1 cellular context compared by ENCODE assay signal in the genomic region with DNA sequence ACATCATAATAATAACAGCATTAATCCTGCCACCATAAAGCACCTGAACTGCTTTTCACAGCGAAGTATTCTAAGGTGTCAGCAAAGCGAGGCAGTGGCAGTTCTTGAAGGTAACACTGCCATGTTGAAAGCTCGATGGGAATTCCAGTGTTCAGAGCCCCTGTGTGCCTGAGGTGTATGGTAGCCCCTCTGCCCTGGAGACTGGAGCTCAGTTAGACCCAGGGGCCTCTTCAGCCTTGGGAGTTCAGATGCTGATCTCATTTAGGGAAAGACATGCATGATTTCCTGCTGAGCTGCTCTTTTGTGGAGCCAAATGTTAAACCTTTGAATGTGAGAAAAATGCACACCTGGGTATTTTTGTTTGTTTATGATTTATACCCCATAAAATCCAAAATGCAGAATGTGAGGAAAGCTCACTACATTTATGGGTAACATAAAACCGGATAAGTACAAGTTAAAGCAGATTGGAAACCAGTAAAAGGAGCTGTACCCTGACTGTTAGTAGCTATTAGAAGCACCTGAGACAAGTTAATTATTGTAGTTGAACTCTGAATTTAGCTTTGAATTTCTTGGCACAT.
TF ChIP-seq lines count a peak whose summit lies in the region.

No MANE protein-coding gene starts in this region.

TF ChIP-seq in GM23338, 12 proteins besides CTCF, POLR2A, EP300 and RAD21 (continued from another document):
- TF ChIP-seq, protein P1, sequence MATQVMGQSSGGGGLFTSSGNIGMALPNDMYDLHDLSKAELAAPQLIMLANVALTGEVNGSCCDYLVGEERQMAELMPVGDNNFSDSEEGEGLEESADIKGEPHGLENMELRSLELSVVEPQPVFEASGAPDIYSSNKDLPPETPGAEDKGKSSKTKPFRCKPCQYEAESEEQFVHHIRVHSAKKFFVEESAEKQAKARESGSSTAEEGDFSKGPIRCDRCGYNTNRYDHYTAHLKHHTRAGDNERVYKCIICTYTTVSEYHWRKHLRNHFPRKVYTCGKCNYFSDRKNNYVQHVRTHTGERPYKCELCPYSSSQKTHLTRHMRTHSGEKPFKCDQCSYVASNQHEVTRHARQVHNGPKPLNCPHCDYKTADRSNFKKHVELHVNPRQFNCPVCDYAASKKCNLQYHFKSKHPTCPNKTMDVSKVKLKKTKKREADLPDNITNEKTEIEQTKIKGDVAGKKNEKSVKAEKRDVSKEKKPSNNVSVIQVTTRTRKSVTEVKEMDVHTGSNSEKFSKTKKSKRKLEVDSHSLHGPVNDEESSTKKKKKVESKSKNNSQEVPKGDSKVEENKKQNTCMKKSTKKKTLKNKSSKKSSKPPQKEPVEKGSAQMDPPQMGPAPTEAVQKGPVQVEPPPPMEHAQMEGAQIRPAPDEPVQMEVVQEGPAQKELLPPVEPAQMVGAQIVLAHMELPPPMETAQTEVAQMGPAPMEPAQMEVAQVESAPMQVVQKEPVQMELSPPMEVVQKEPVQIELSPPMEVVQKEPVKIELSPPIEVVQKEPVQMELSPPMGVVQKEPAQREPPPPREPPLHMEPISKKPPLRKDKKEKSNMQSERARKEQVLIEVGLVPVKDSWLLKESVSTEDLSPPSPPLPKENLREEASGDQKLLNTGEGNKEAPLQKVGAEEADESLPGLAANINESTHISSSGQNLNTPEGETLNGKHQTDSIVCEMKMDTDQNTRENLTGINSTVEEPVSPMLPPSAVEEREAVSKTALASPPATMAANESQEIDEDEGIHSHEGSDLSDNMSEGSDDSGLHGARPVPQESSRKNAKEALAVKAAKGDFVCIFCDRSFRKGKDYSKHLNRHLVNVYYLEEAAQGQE (IDR thresholded peaks at IDR 0.05; ENCODE audit: unreplicated experiment) = no peak
- TF ChIP-seq CREB1 (CRISPR knock-in tag; IDR thresholded peaks at IDR 0.05; ENCODE audit: low read depth) = no peak
- no peak for TF ChIP-seq NANOG (IDR thresholded peaks at IDR 0.05; ENCODE audit: borderline replicate concordance)
- no peak for TF ChIP-seq ZNF331 (CRISPR knock-in tag; IDR thresholded peaks at IDR 0.05; ENCODE audit: low read depth)
